ENCODE assay signal across 18 cellular contexts in the genomic region with DNA sequence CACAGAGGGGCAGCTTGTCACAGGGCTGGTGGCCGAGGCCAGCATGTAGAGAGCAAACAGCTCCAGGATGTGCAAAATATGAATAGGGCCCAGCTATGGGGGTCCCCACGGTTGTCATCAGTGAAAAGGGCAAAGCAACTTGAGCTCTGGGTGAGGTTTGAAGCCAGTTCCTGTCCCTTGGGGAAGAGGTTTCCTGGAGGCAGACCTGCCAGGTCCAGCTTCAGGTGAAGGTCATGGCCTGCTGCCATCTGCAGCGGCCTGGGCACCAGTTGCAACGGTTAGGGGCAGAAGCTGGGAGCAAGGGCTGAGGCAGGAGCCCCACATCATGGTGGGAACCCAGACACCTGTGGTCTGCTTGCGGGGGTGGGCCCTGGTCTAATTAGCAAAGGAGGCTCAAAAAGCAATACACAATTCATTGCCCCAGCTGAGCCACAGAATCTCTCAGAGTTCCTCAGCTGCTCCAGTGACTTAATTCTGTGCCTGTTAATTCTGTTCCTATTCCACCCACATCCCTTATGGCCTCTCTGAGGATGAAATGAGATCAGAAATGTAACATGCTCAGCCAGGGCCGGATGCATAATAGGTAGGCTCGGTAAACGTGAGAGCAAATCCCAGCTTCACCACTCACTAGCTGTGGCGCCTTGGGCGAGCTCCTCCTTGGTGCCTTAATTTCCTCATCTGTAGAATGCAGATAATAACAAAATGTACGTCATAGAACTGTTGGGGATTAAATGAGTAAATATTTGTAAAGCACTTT. TPM values are rescaled to one million over a fixed set of nuclear protein-coding genes. Genes with fewer than 3 reads are reported as not detected.
DNase-seq lines count a peak whose midpoint lies in the region; ATAC-seq, FAIRE-seq and TF ChIP-seq lines count a peak whose summit lies in the region.
"Had no signal": no experiment of that assay in that cellular context is flagged by ENCODE, and none has a peak within 500 bp of the region (broad histone marks: within the 10 kb centered on the region; RNA-seq: fewer than 3 reads in every experiment).

No MANE protein-coding gene starts in this region.

- no peaks in the 10 kb centered on the region for H3K9me3 ChIP-seq in A549
- no peaks in the 10 kb centered on the region for H3K9me3 ChIP-seq in CD4-positive, alpha-beta memory T cell (ENCODE audit: control insufficient read depth in 1 of 2, low read length in 2 of 2)

- H3K4me3 Mint-ChIP-seq in CD4-positive, alpha-beta memory T cell: no peak overlapping the region
- H3K4me3 Mint-ChIP-seq: neural progenitor cell, T-cell, WTC11 had no signal

- 61% methylated on average over 11 of the region's 11 CpGs for WGBS in A549 (ENCODE audit: missing lambda C conversion rate)

- no peaks in the 10 kb centered on the region for H3K27me3 Mint-ChIP-seq in CD4-positive, alpha-beta memory T cell

- H3K36me3 ChIP-seq in CD4-positive, alpha-beta memory T cell (ENCODE audit: insufficient read depth, low read length): no peaks in the 10 kb centered on the region
- H3K36me3 ChIP-seq: neural progenitor cell had no signal

- DNase-seq in A549 (ENCODE audit: low read depth in 1 of 2, low spot score in 1 of 2): peak in 1 of 2 experiments; percentile 48
- DNase-seq in DMS53 (lab: John Stamatoyannopoulos, UW): peak; percentile 95
- peak; percentile 72 for DNase-seq in cerebellar cortex (ENCODE audit: low spot score)
- DNase-seq in middle frontal gyrus (ENCODE audit: extremely low spot score, low spot score): peak; percentile 22
- DNase-seq in CD4-positive, alpha-beta memory T cell: no peak
- no peak for DNase-seq in NCI-H2196 treated with DMSO at 0.1 percent for 48 hours (lab: John Stamatoyannopoulos, UW; ENCODE audit: unreplicated experiment)
- DNase-seq: activated naive CD4-positive, alpha-beta T cell treated with Interleukin-2 at 50 U/mL for 16 hours; DND-41; NCI-H1417 treated with DMSO at 0.1 percent for 48 hours; NCI-H526; stimulated activated CD4-positive, alpha-beta T cell treated with anti-CD3 and anti-CD28 coated beads, Interleukin-4, amount 100 ng/mL, for 4 hours; T-cell had no signal

- no peaks in the 10 kb centered on the region for H3K36me3 Mint-ChIP-seq in CD4-positive, alpha-beta memory T cell
- H3K36me3 Mint-ChIP-seq: neural progenitor cell, T-cell, WTC11 had no signal

- CTCF ChIA-PET in A549 (lab: Yijun Ruan, JAX): interaction anchor here (0.7 to 21.4 kb wide), 15 partner anchors 9 to 1120 kb away, joined by 3 to 664 read pairs (median 5); no protein-coding TSS in a partner anchor
- CTCF ChIA-PET in CD4-positive, alpha-beta memory T cell (lab: Charles Lee; ENCODE audit: partially characterized antibody): interaction anchor here (0.6 to 17.4 kb wide), 6 partner anchors 52 to 959 kb away, joined by 3 to 540 read pairs (median 4); no protein-coding TSS in a partner anchor

- no peak for FAIRE-seq in A549 (lab: Jason Lieb, UNC)
- FAIRE-seq: K562, RCC 7860 had no signal

- H3K27me3 ChIP-seq in CD4-positive, alpha-beta memory T cell (ENCODE audit: insufficient read depth, low read length): no peaks in the 10 kb centered on the region
- H3K27me3 ChIP-seq: neural progenitor cell had no signal

- H3K27ac ChIP-seq in A549: peak overlapping the region; percentile 77 to 83
- no peak overlapping the region for H3K27ac ChIP-seq in CD4-positive, alpha-beta memory T cell (ENCODE audit: low read depth, low read length)
- H3K27ac ChIP-seq: neural progenitor cell had no signal

- ATAC-seq in A549 (peak in 1 of 2 experiments; percentile 4; a peak in 1 of 6 replicates), GM18520 (IDR thresholded peaks at IDR 0.05; ENCODE audit: unreplicated experiment) (no peak), HG02981 (IDR thresholded peaks at IDR 0.05; ENCODE audit: unreplicated experiment) (no peak)
- ATAC-seq: K562, T-cell, WTC11 had no signal

- no peak for TF ChIP-seq CTCF in A549 (IDR thresholded peaks at IDR 0.05)

- TF ChIP-seq EP300 in A549 (IDR thresholded peaks at IDR 0.05): no peak

- H3K4me2 ChIP-seq in A549: peak overlapping the region; percentile 29; the same call in 2 of the 3 replicates
- H3K4me2 ChIP-seq: neural progenitor cell had no signal

- POLR2A ChIA-PET in A549 (lab: Yijun Ruan, JAX): interaction anchor here (0.9 to 1.3 kb wide), 2 partner anchors 36 to 326 kb away, joined by 3 read pairs; a partner anchor contains a TSS
- POLR2A ChIA-PET in CD4-positive, alpha-beta memory T cell (lab: Charles Lee; ENCODE audit: partially characterized antibody): no interaction called here

- peaks cover 53% of the 10 kb centered on the region for H3K4me1 ChIP-seq in A549
- H3K4me1 ChIP-seq in CD4-positive, alpha-beta memory T cell (ENCODE audit: insufficient read depth, low read length): no peaks in the 10 kb centered on the region
- H3K4me1 ChIP-seq: neural progenitor cell had no signal

- TF ChIP-seq RAD21 in A549 (conservative IDR thresholded peaks at IDR 0.05 in 1 of 2, IDR thresholded peaks at IDR 0.05 in 1 of 2): no peak

- H3K4me1 Mint-ChIP-seq in CD4-positive, alpha-beta memory T cell: peaks cover 2 to 6% (median 4%) of the 10 kb centered on the region in 4 donors

- intact Hi-C loops in CD4-positive, alpha-beta memory T cell (cut with micrococcal nuclease): no loop called here

- no peak for TF ChIP-seq POLR2A in A549 (IDR thresholded peaks at IDR 0.05; ENCODE audit: low read length)

- no peak overlapping the region for H3K4me3 ChIP-seq in A549
- H3K4me3 ChIP-seq in CD4-positive, alpha-beta memory T cell (ENCODE audit: low read length in 2 of 2): no peak overlapping the region
- H3K4me3 ChIP-seq: K562, neural progenitor cell had no signal

- H3K27ac Mint-ChIP-seq in CD4-positive, alpha-beta memory T cell: peak overlapping the region in 1 of 7 donors; percentile 62
- H3K27ac Mint-ChIP-seq: T-cell, WTC11 had no signal

- no peaks in the 10 kb centered on the region for H3K9me3 Mint-ChIP-seq in CD4-positive, alpha-beta memory T cell
- H3K9me3 Mint-ChIP-seq: T-cell had no signal

TF ChIP-seq in A549, 52 proteins besides CTCF, POLR2A, EP300 and RAD21:
- TF ChIP-seq NFE2L2 (conservative IDR thresholded peaks at IDR 0.05; ENCODE audit: low read length) (no peak), GATA3 (IDR thresholded peaks at IDR 0.05; ENCODE audit: borderline replicate concordance) (peak; percentile 13; the same call in 1 of the 2 replicates), ZSCAN20 (CRISPR knock-in tag; IDR thresholded peaks at IDR 0.05) (no peak), MYC (IDR thresholded peaks at IDR 0.05; ENCODE audit: borderline replicate concordance, low read length) (no peak)
- TF ChIP-seq, protein P1, sequence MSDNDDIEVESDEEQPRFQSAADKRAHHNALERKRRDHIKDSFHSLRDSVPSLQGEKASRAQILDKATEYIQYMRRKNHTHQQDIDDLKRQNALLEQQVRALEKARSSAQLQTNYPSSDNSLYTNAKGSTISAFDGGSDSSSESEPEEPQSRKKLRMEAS (IDR thresholded peaks at IDR 0.05): no peak

RNA-seq across cellular contexts. Expression of a gene that starts 42.7 kb away (rescaled TPM):
- polyA plus RNA-seq in A549 (2011; rRNA removed): 18.4 and 22.8 TPM in 2 replicates
- 6.0 and 6.2 TPM in 2 replicates for polyA plus RNA-seq in A549 (2012; cell fraction: cytosol; rRNA removed)
- 9.6 and 10.7 TPM in 2 replicates for polyA plus RNA-seq in A549 (2012; cell fraction: nucleus; rRNA removed)
- polyA plus RNA-seq in A549 (2017; fragmentation: RNase III; extraction: RNeasy Plus Mini Kit Qiagen cat#74134 plus additional on column Dnase treatment): 11.9 to 21.8 TPM (median 20.8 TPM) in 3 replicates
- polyA minus RNA-seq in A549 (2011; rRNA and poly(A)+ RNA removed): 12.0 and 14.5 TPM in 2 replicates
- under 1 TPM in 1 of 2 experiments, not detected in 1; 0.89 TPM for total RNA-seq in CD4-positive, alpha-beta memory T cell
- 1 to 10 TPM; 2.9 to 3.1 TPM for polyA plus RNA-seq in CD4-positive, alpha-beta memory T cell

RNA-seq across cellular contexts. Expression of a gene that starts 59.3 kb away (rescaled TPM):
- polyA plus RNA-seq in A549 (2011; rRNA removed) (42.1 and 52.4 TPM in 2 replicates), A549 (2017; fragmentation: RNase III; extraction: RNeasy Plus Mini Kit Qiagen cat#74134 plus additional on column Dnase treatment) (39.8 to 43.6 TPM (median 43.5 TPM) in 3 replicates)
- 19.3 and 22.9 TPM in 2 replicates for polyA plus RNA-seq in A549 (2012; cell fraction: cytosol; rRNA removed)
- 25.5 and 31.9 TPM in 2 replicates for polyA plus RNA-seq in A549 (2012; cell fraction: nucleus; rRNA removed)
- polyA minus RNA-seq in A549 (2011; rRNA and poly(A)+ RNA removed): 104 and 112 TPM in 2 replicates
- total RNA-seq in CD4-positive, alpha-beta memory T cell: 10 to 100 TPM; 33.3 to 38.8 TPM
- polyA plus RNA-seq in CD4-positive, alpha-beta memory T cell: 10 to 100 TPM; 10.9 to 23.1 TPM

Comparison
In these comparisons a context has a peak if more than half of its experiments do, and no peak if none do; other contexts are left out.
1. DNase-seq: peak in DMS53 (single experiment), cerebellar cortex (single experiment) and middle frontal gyrus (single experiment); none in CD4-positive, alpha-beta memory T cell (0 of 5) and NCI-H2196 treated with DMSO at 0.1 percent for 48 hours (single experiment).